In the genomic region with DNA sequence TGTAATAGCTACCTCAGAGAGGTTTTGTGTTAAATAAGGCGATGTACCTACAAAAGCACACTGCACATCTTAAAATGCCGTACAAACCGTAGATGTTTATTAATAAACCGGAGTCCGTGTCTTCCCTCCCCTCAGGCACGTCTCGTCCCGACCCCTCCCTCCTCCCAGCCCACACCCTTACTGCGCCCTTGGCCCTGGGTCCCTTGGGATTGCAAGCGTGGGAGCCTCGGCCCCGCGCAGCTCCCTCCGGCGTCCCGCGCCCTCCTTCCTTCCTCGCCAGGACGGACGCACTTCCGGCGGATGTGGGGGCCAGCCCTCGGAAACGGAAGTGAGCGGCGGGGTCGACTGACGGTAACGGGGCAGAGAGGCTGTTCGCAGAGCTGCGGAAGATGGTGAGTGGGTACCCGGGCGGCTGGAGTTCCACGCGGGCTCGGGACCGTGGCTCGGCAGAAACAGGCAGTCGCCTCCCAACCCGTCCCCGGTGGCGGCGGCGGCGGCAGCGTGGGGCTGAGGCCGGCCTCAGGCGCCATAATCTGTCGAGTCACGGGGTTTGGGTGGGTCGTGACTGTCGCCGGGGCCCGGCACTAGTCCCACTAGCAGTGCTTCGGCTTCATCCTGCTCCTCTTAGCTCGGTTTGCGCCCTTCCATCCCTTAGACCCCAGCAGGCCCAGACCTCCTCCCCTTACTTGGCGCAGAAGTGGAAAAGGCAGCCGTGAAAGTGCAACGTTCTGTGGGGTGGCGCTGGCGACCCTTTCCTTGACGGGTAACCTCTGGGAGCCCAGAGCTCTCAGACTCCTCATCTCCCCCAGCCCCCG, we compare ENCODE assay signal across 8 cellular contexts. TPM values are rescaled to one million over a fixed set of nuclear protein-coding genes. Genes with fewer than 3 reads are reported as not detected.
DNase-seq lines count a peak whose midpoint lies in the region; ATAC-seq and TF ChIP-seq lines count a peak whose summit lies in the region.

A gene with protein sequence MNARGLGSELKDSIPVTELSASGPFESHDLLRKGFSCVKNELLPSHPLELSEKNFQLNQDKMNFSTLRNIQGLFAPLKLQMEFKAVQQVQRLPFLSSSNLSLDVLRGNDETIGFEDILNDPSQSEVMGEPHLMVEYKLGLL (plus strand): TSS at position 335 of the 815 bp plus-strand sequence. CDS start 55 bp downstream, at position 390.

- 0 out of 2 replicates have a peak, but pooled peaks have one; percentile 2 for TF ChIP-seq CTCF in AG04450 (IDR thresholded peaks at IDR 0.05; ENCODE audit: low read depth, low read length)
- TF ChIP-seq CTCF in spleen (IDR thresholded peaks at IDR 0.05 in 8 of 11, conservative IDR thresholded peaks at IDR 0.05 in 3 of 11): peak in 5 of 11 experiments; percentile 6 to 28 (median 25)

- H3K4me3 ChIP-seq in AG04450 (ENCODE audit: low read depth, low read length) (peak within 1 kb of the TSS; percentile 97), spleen (peak within 1 kb of the TSS; percentile 63 to 93 (median 76))

- peaks cover 14 to 90% (median 55%) of the 10 kb centered on the region in 6 donors for H3K4me1 ChIP-seq in spleen

- POLR2A ChIA-PET in AG04450 (lab: Yijun Ruan, JAX): interaction anchor here (0.6 to 1.1 kb wide), 2 partner anchors 129 to 164 kb away, joined by 4 read pairs; a partner anchor contains a TSS

- intact Hi-C loops in spleen (cut with DNase I; ENCODE audit: low total_unique reads): no loop called here

- 0 to 1% (median 0%) methylated on average over 43 to 64 of the region's 64 CpGs for WGBS in spleen, 5 donors

- H3K9me3 ChIP-seq in AG04450 (ENCODE audit: control insufficient read depth, insufficient read depth, low read length) (no peaks in the 10 kb centered on the region; the same call in 1 of the 2 replicates), spleen (no peaks in the 10 kb centered on the region)

- DNase-seq in AG04450 (ENCODE audit: low read depth, low spot score) (peak; percentile 83), NCI-H345 (lab: John Stamatoyannopoulos, UW) (peak; percentile 90), caudate nucleus (lab: John Stamatoyannopoulos, UW) (peak in 60 of 61 donors; percentile 48 to 94 (median 87)), immature natural killer cell (peak; percentile 90 to 91 (median 91)), spleen (peak; percentile 99)
- DNase-seq in activated CD4-positive, CD25-positive, alpha-beta regulatory T cell (lab: John Stamatoyannopoulos, UW): peak; percentile 82 to 88 (median 88)

- peaks cover 6 to 16% (median 14%) of the 10 kb centered on the region in 3 donors for H3K27me3 Mint-ChIP-seq in immature natural killer cell (ENCODE audit: low read depth in 3 of 3)

- peak; percentile 13 to 82 (median 78) for TF ChIP-seq POLR2A in spleen (IDR thresholded peaks at IDR 0.05)

- H3K36me3 ChIP-seq in spleen: peaks cover 3 to 38% (median 26%) of the 10 kb centered on the region in 6 donors

- H3K4me1 Mint-ChIP-seq in immature natural killer cell: peaks cover 54 to 62% of the 10 kb centered on the region in 2 donors

- H3K27ac ChIP-seq in AG04450 (ENCODE audit: low read depth, low read length) (peak within 1 kb of the TSS; percentile 94), caudate nucleus (ENCODE audit: low read depth, low read length) (peak within 1 kb of the TSS; percentile 93), spleen (peak within 1 kb of the TSS; percentile 89 to 99 (median 97))

- H3K36me3 Mint-ChIP-seq in immature natural killer cell: peaks cover 0 to 7% (median 3%) of the 10 kb centered on the region in 3 donors

- CTCF ChIA-PET in AG04450 (lab: Charles Lee): interaction anchor here (0.7 to 1.9 kb wide), 7 partner anchors 11 to 334 kb away, joined by 3 to 12 read pairs (median 3); no protein-coding TSS in a partner anchor

- H3K27ac Mint-ChIP-seq in immature natural killer cell: peak within 1 kb of the TSS; percentile 98 to 100 (median 98)

- peak within 1 kb of the TSS; percentile 97 to 100 (median 97) for H3K4me3 Mint-ChIP-seq in immature natural killer cell

- no peaks in the 10 kb centered on the region for H3K9me3 Mint-ChIP-seq in immature natural killer cell

- H3K27me3 ChIP-seq in AG04450 (ENCODE audit: control insufficient read depth, insufficient read depth, low read length): no peaks in the 10 kb centered on the region
- no peaks in the 10 kb centered on the region for H3K27me3 ChIP-seq in spleen (replicated peaks in 1 of 7)

- ATAC-seq in GM18867 (IDR thresholded peaks at IDR 0.05; ENCODE audit: unreplicated experiment) (peak; percentile 92), HG03097 (IDR thresholded peaks at IDR 0.05; ENCODE audit: low FRiP score, unreplicated experiment) (peak; percentile 78)

RNA-seq across cellular contexts. Expression of the gene that starts here (rescaled TPM):
- polyA plus RNA-seq in AG04450 (2011; rRNA removed): 89.6 and 117 TPM in 2 replicates
- polyA minus RNA-seq in AG04450 (2011; rRNA and poly(A)+ RNA removed): 31.7 and 52.7 TPM in 2 replicates
- 100 to 1,000 TPM; 136 to 152 (median 138) TPM for polyA plus RNA-seq in immature natural killer cell
- total RNA-seq in spleen: 10 to 100 TPM; 28.8 to 57.1 (median 53.1) TPM
- polyA plus RNA-seq in spleen: 10 to 100 TPM; 51.5 to 97.5 (median 80.0) TPM

Comparison
In these comparisons a context has a peak if more than half of its experiments do, and no peak if none do; other contexts are left out.
1. Peak in every context shown above with its lines: DNase-seq, ATAC-seq, H3K4me3 ChIP-seq and H3K27ac ChIP-seq.